12 cellular contexts compared by ENCODE assay signal in the genomic region with DNA sequence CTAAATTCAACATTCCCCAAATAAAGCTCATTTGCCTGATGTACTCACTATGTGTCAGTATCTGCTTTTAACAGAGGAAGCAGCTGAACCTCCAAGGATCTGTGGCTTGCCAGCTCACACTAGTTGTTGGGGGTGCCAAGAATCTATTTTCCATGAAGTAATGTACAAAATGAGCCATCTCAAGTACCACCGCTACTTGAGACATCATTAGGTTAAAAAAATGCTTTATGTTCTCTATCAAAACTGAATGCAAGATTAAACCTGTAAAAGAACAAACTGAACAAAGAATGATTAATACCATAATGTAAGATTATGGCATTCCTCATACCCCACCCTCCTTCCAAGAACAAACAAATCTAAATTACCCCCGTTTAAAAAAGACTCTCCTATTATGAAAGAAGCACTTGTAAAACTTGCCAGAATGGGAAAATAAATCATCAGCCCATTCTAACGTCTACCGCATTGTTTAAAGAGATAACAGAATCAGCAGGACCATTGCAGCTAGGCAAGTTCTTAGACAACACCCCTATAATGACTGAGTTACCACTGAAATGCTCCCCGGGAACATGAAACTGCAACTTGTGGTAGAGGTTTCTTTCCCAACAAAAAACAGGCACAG.
DNase-seq lines count a peak whose midpoint lies in the region; ATAC-seq and TF ChIP-seq lines count a peak whose summit lies in the region.
"Had no signal": no experiment of that assay in that cellular context is flagged by ENCODE, and none has a peak within 500 bp of the region (broad histone marks: within the 10 kb centered on the region; RNA-seq: fewer than 3 reads in every experiment).

No MANE protein-coding gene starts in this region.

- no peak overlapping the region for H3K27ac ChIP-seq in CD8-positive, alpha-beta T cell (ENCODE audit: low read depth, low read length)
- H3K27ac ChIP-seq in brain microvascular endothelial cell: no peak overlapping the region

- peaks cover 8% of the 10 kb centered on the region for H3K9me3 Mint-ChIP-seq in CD8-positive, alpha-beta T cell
- H3K9me3 Mint-ChIP-seq in mesothelial cell of epicardium (peaks cover 9% of the 10 kb centered on the region), CD14-positive monocyte (peaks cover 0 to 6% (median 4%) of the 10 kb centered on the region in 7 donors)

- no peak for DNase-seq in CD8-positive, alpha-beta T cell
- DNase-seq in NCI-H146 treated with DMSO at 0.1 percent for 48 hours (lab: John Stamatoyannopoulos, UW; ENCODE audit: unreplicated experiment) (peak; percentile 75), brain microvascular endothelial cell (peak; percentile 27), mesothelial cell of epicardium (ENCODE audit: low spot score in 2 of 2, unreplicated experiment in 2 of 2) (no peak), medulla oblongata (ENCODE audit: extremely low spot score) (no peak), CD14-positive monocyte (ENCODE audit: low spot score) (no peak), T-helper 9 cell (no peak)
- DNase-seq: activated CD8-positive, alpha-beta T cell treated with anti-CD3 and anti-CD28 coated beads for 36 hours; effector CD4-positive, alpha-beta T cell; naive thymus-derived CD8-positive, alpha-beta T cell had no signal

- H3K4me3 Mint-ChIP-seq in CD8-positive, alpha-beta T cell: no peak overlapping the region
- no peak overlapping the region for H3K4me3 Mint-ChIP-seq in mesothelial cell of epicardium
- no peak overlapping the region for H3K4me3 Mint-ChIP-seq in CD14-positive monocyte
- H3K4me3 Mint-ChIP-seq: activated CD8-positive, alpha-beta T cell treated with anti-CD3 and anti-CD28 coated beads for 36 hours; activated naive CD4-positive, alpha-beta T cell treated with anti-CD3 and anti-CD28 coated beads, Interleukin-2, amount 50 U/mL, for 24 hours had no signal

- H3K36me3 Mint-ChIP-seq in CD8-positive, alpha-beta T cell: no peaks in the 10 kb centered on the region
- peaks cover 3% of the 10 kb centered on the region for H3K36me3 Mint-ChIP-seq in mesothelial cell of epicardium
- H3K36me3 Mint-ChIP-seq in CD14-positive monocyte: no peaks in the 10 kb centered on the region

- ATAC-seq in CD8-positive, alpha-beta T cell: no peak
- ATAC-seq in HG03354 (IDR thresholded peaks at IDR 0.05; ENCODE audit: poor library complexity, severe bottlenecking, unreplicated experiment): no peak
- ATAC-seq: activated CD8-positive, alpha-beta T cell treated with anti-CD3 and anti-CD28 coated beads for 36 hours; naive thymus-derived CD8-positive, alpha-beta T cell had no signal

- H3K27me3 Mint-ChIP-seq in CD8-positive, alpha-beta T cell (ENCODE audit: low read depth): no peaks in the 10 kb centered on the region
- H3K27me3 Mint-ChIP-seq in mesothelial cell of epicardium (ENCODE audit: low read depth) (no peaks in the 10 kb centered on the region), CD14-positive monocyte (ENCODE audit: low read depth in 3 of 3) (peaks cover 0 to 3% (median 3%) of the 10 kb centered on the region in 3 donors)

- intact Hi-C loops in CD8-positive, alpha-beta T cell (cut with DNase I, micrococcal nuclease): no loop called here
- intact Hi-C loops in CD14-positive monocyte (cut with micrococcal nuclease): loop anchor here in 1 of 2 donors (10.0 kb wide), 1 partner anchor 79 kb away; no protein-coding TSS in a partner anchor

- H3K27ac Mint-ChIP-seq in CD8-positive, alpha-beta T cell: peak overlapping the region; percentile 37
- H3K27ac Mint-ChIP-seq in mesothelial cell of epicardium: peak overlapping the region; percentile 84
- H3K27ac Mint-ChIP-seq in CD14-positive monocyte: no peak overlapping the region
- H3K27ac Mint-ChIP-seq: activated CD8-positive, alpha-beta T cell treated with anti-CD3 and anti-CD28 coated beads for 36 hours; activated naive CD4-positive, alpha-beta T cell treated with anti-CD3 and anti-CD28 coated beads, Interleukin-2, amount 50 U/mL, for 24 hours had no signal

- no peaks in the 10 kb centered on the region for H3K4me1 ChIP-seq in CD8-positive, alpha-beta T cell (ENCODE audit: insufficient read depth, low read length)

- no peaks in the 10 kb centered on the region for H3K36me3 ChIP-seq in CD8-positive, alpha-beta T cell (ENCODE audit: insufficient read depth, low read length)
- H3K36me3 ChIP-seq in brain microvascular endothelial cell (replicated peaks): no peaks in the 10 kb centered on the region

- no peak overlapping the region for H3K4me3 ChIP-seq in CD8-positive, alpha-beta T cell (ENCODE audit: low read depth, low read length)
- H3K4me3 ChIP-seq in brain microvascular endothelial cell (ENCODE audit: low read depth, low read length): no peak overlapping the region

- no peak for TF ChIP-seq CTCF in CD8-positive, alpha-beta T cell (IDR thresholded peaks at IDR 0.05)
- no peak for TF ChIP-seq CTCF in brain microvascular endothelial cell (IDR thresholded peaks at IDR 0.05; ENCODE audit: low read depth, low read length, missing control alignments)
- TF ChIP-seq CTCF in mesothelial cell of epicardium (IDR thresholded peaks at IDR 0.05; ENCODE audit: unreplicated experiment): no peak
- TF ChIP-seq CTCF in CD14-positive monocyte (IDR thresholded peaks at IDR 0.05): no peak

- CTCF ChIA-PET in CD8-positive, alpha-beta T cell (lab: Charles Lee): no interaction called here

- peaks cover 15% of the 10 kb centered on the region for H3K4me1 Mint-ChIP-seq in CD8-positive, alpha-beta T cell (ENCODE audit: low read depth)
- peaks cover 30% of the 10 kb centered on the region for H3K4me1 Mint-ChIP-seq in mesothelial cell of epicardium
- peaks cover 5% of the 10 kb centered on the region for H3K4me1 Mint-ChIP-seq in CD14-positive monocyte

- POLR2A ChIA-PET in CD8-positive, alpha-beta T cell (lab: Charles Lee): no interaction called here

- peaks cover 9% of the 10 kb centered on the region for H3K9me3 ChIP-seq in CD8-positive, alpha-beta T cell (ENCODE audit: low read length)

- in situ Hi-C loops in brain microvascular endothelial cell (cut with HindIII; ENCODE audit: low pct_ligation_motif_present, low sequenced_read_pairs): loop anchor here (25.0 kb wide), 1 partner anchor 221 kb away; no protein-coding TSS in a partner anchor

- H3K27me3 ChIP-seq in CD8-positive, alpha-beta T cell (ENCODE audit: insufficient read depth, low read length): no peaks in the 10 kb centered on the region
- no peaks in the 10 kb centered on the region for H3K27me3 ChIP-seq in brain microvascular endothelial cell (replicated peaks)

Comparison
In these comparisons a context has a peak if more than half of its experiments do, and no peak if none do; other contexts are left out.
1. DNase-seq: peak in NCI-H146 treated with DMSO at 0.1 percent for 48 hours (single experiment) and brain microvascular endothelial cell (single experiment); none in CD8-positive, alpha-beta T cell (0 of 7), mesothelial cell of epicardium (0 of 2), medulla oblongata (single experiment), CD14-positive monocyte (single experiment) and T-helper 9 cell (single experiment).
2. H3K27ac Mint-ChIP-seq: peak in CD8-positive, alpha-beta T cell (single experiment) and mesothelial cell of epicardium (single experiment); none in CD14-positive monocyte (0 of 7).